10 cellular contexts compared by ENCODE assay signal in the genomic region with DNA sequence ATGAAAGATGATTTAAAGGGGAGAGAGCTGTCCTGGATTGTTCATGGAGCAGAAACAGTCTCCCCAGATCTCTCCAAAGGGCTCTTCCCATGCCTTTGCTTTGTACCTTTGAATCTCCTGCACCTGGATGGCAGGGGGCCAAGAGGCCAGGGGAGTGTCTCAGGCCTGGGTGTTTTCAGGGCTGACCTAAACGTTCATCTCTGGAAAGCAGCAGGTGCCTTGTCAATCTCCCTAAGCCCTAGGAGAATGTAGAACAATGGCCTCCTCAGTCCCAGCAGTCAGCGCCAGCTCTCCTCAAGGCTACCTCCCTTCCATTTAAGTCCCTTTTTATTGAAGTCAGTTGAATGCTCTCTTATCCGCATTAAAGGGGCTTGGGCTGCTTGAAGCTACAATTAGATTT. TPM values are rescaled to one million over a fixed set of nuclear protein-coding genes. Genes with fewer than 3 reads are reported as not detected.
A peak's percentile ranks its signal among the peaks of the same experiment; 100 is the strongest.
DNase-seq lines count a peak whose midpoint lies in the region; ATAC-seq and TF ChIP-seq lines count a peak whose summit lies in the region.
"Had no signal": no experiment of that assay in that cellular context is flagged by ENCODE, and none has a peak within 500 bp of the region (broad histone marks: within the 10 kb centered on the region; RNA-seq: fewer than 3 reads in every experiment).

No MANE protein-coding gene starts in this region.

- H3K4me1 ChIP-seq in HUES48 (ENCODE audit: control insufficient read depth, insufficient read depth, low read length) (peaks cover 24% of the 10 kb centered on the region), lower lobe of right lung (peaks cover 16% of the 10 kb centered on the region), aorta (ENCODE audit: control insufficient read depth in 1 of 2, insufficient read depth in 2 of 2, low read length in 2 of 2) (no peaks in the 10 kb centered on the region)

- H3K36me3 Mint-ChIP-seq in activated naive CD4-positive, alpha-beta T cell treated with anti-CD3 and anti-CD28 coated beads, Interleukin-2, amount 50 U/mL, for 72 hours, result no peaks in the 10 kb centered on the region
- H3K36me3 Mint-ChIP-seq: T-cell had no signal

- no peaks in the 10 kb centered on the region for H3K9me3 Mint-ChIP-seq in activated naive CD4-positive, alpha-beta T cell treated with anti-CD3 and anti-CD28 coated beads, Interleukin-2, amount 50 U/mL, for 72 hours
- H3K9me3 Mint-ChIP-seq: neural crest cell, T-cell had no signal

- DNase-seq in G401 (ENCODE audit: low spot score) (peak; percentile 19), RPMI8226 (peak; percentile 84), lower lobe of right lung (no peak), SIG-M5 treated with dmso at 0.1 percent for 504 hours (lab: John Stamatoyannopoulos, UW; ENCODE audit: unreplicated experiment) (no peak), aorta (no peak), H4 (ENCODE audit: low spot score) (no peak)
- no peak for DNase-seq in activated naive CD4-positive, alpha-beta T cell treated with anti-CD3 and anti-CD28 coated beads, Interleukin-2, amount 50 U/mL, for 72 hours (ENCODE audit: low spot score in 2 of 2)
- DNase-seq: T-cell had no signal

- ATAC-seq in lower lobe of right lung (peak in 1 of 2 donors; percentile 19), aorta (ENCODE audit: low FRiP score) (no peak)
- ATAC-seq in activated naive CD4-positive, alpha-beta T cell treated with anti-CD3 and anti-CD28 coated beads, Interleukin-2, amount 50 U/mL, for 72 hours, result no peak

- 0 out of 2 replicates have a peak overlapping the region, but pooled peaks have one; percentile 6 for H3K9ac ChIP-seq in HUES48 (ENCODE audit: low read depth, low read length)

- intact Hi-C loops in lower lobe of right lung (cut with DNase I) (no loop called here), aorta (cut with DNase I) (no loop called here)

- peak overlapping the region; percentile 79 for H3K27ac ChIP-seq in HUES48 (ENCODE audit: low read depth, low read length)
- peak overlapping the region; percentile 36 for H3K27ac ChIP-seq in lower lobe of right lung
- H3K27ac ChIP-seq in aorta (ENCODE audit: low read depth in 1 of 2, low read length in 2 of 2), result no peak overlapping the region

- H3K36me3 ChIP-seq in HUES48 (ENCODE audit: control insufficient read depth, insufficient read depth, low read length), result no peaks in the 10 kb centered on the region
- no peaks in the 10 kb centered on the region for H3K36me3 ChIP-seq in lower lobe of right lung
- no peaks in the 10 kb centered on the region for H3K36me3 ChIP-seq in aorta (ENCODE audit: control insufficient read depth in 1 of 2, insufficient read depth in 2 of 2, low read length in 1 of 2)

- in situ Hi-C loops in G401 (cut with HindIII; ENCODE audit: low sequenced_read_pairs), result loop anchor here (25.0 kb wide), 1 partner anchor 131 kb away; no protein-coding TSS in a partner anchor

- H3K4me3 ChIP-seq in HUES48 (ENCODE audit: low read depth, low read length) (no peak overlapping the region; the same call in 1 of the 2 replicates), lower lobe of right lung (no peak overlapping the region), aorta (ENCODE audit: low read length in 2 of 2) (no peak overlapping the region)

- WGBS in aorta, 2 donors, result 40 to 45% methylated on average over 3 of the region's 3 CpGs

- H3K27ac Mint-ChIP-seq in activated naive CD4-positive, alpha-beta T cell treated with anti-CD3 and anti-CD28 coated beads, Interleukin-2, amount 50 U/mL, for 72 hours, result no peak overlapping the region
- H3K27ac Mint-ChIP-seq: T-cell had no signal

- no peak for TF ChIP-seq CTCF in lower lobe of right lung (IDR thresholded peaks at IDR 0.05)

- H3K9me3 ChIP-seq in HUES48 (ENCODE audit: control insufficient read depth, insufficient read depth, low read length), result no peaks in the 10 kb centered on the region
- H3K9me3 ChIP-seq in lower lobe of right lung, result no peaks in the 10 kb centered on the region
- H3K9me3 ChIP-seq in aorta (ENCODE audit: control insufficient read depth, low read length), result peaks cover 2% of the 10 kb centered on the region

- H3K27me3 ChIP-seq in HUES48 (ENCODE audit: control insufficient read depth, insufficient read depth, low read length) (no peaks in the 10 kb centered on the region), lower lobe of right lung (ENCODE audit: low read depth) (no peaks in the 10 kb centered on the region), aorta (ENCODE audit: control insufficient read depth in 1 of 2, insufficient read depth in 2 of 2, low read length in 1 of 2) (peaks cover 0 to 2% of the 10 kb centered on the region in 2 donors)

RNA-seq across cellular contexts. Expression of a gene that starts 31.2 kb away (rescaled TPM):
- not detected in 2 replicates for total RNA-seq in G401 (2014; rRNA removed; shearing (Covaris generic))
- total RNA-seq in lower lobe of right lung, result 9.2 TPM
- 10 to 100 TPM in 1 of 2 donors, 1 to 10 TPM in 1; 6.8 to 16.3 TPM for total RNA-seq in aorta
- polyA plus RNA-seq in aorta, result 1 to 10 TPM in 1 of 2 donors, under 1 TPM in 1; 0.75 to 4.9 TPM
- under 1 TPM in 1 of 2 donors, not detected in 1; 0.19 TPM for total RNA-seq in activated naive CD4-positive, alpha-beta T cell treated with anti-CD3 and anti-CD28 coated beads, Interleukin-2, amount 50 U/mL, for 72 hours
- not detected in 2 replicates for total RNA-seq in H4 (2014; rRNA removed; shearing (Covaris generic))

Comparison
In these comparisons a context has a peak if more than half of its experiments do, and no peak if none do; other contexts are left out.
1. DNase-seq: peak in G401 (single experiment) and RPMI8226 (single experiment); none in lower lobe of right lung (single experiment), SIG-M5 treated with dmso at 0.1 percent for 504 hours (single experiment), aorta (0 of 2), activated naive CD4-positive, alpha-beta T cell treated with anti-CD3 and anti-CD28 coated beads, Interleukin-2, amount 50 U/mL, for 72 hours (0 of 2) and H4 (single experiment).
2. H3K27ac ChIP-seq: peak in HUES48 (single experiment) and lower lobe of right lung (single experiment); none in aorta (0 of 2).